In the genomic region with DNA sequence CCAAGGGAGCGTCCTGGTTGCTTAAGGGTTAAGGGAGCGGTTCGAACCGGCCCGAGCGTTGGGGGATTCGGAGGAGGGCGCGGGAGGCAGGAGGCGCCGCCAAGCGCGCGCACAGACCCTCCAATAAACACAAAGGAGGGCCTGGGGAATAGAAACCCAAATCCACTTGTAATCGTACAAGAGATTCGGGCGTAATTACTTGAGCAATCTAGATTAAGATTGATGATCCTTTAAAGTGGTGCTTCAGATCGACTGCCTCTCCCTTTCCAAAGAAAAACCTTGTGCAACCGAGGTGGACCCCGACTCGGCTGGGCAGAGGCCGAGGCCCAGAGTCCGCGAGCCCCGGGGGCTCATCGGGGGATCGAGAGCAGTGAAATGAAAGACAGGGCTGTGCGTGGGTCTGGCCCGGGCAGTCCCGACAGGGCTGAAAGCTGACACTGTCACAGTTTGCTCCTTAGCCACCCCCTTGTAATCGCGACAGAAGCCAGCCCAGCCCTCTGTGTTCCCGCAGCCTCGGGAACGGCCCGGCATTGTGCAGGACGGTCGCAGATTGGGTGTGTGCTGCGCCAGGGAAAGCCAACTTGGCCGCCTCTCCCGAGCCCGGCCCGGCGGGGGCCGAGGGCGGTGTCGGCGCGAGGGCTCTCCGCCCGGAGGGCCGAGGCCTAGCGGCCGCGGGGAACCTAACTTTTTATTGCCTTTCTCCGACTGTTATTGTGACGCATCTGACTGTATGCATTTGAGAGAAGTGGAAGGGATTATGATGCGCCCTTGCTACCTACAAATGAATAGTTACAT, we compare ENCODE assay signal across 9 cellular contexts. TPM values are rescaled to one million over a fixed set of nuclear protein-coding genes. Genes with fewer than 3 reads are reported as not detected.
DNase-seq lines count a peak whose midpoint lies in the region; ATAC-seq and TF ChIP-seq lines count a peak whose summit lies in the region.
"Had no signal": no experiment of that assay in that cellular context is flagged by ENCODE, and none has a peak within 500 bp of the region (broad histone marks: within the 10 kb centered on the region; RNA-seq: fewer than 3 reads in every experiment).

No MANE protein-coding gene starts in this region.

- peak in 1 of 2 donors; percentile 42 for TF ChIP-seq POLR2A in tibial nerve (IDR thresholded peaks at IDR 0.05)

- H3K27me3 ChIP-seq in esophagus (ENCODE audit: control insufficient read depth in 1 of 2, insufficient read depth in 2 of 2, low read length in 2 of 2) (peaks cover 0 to 6% of the 10 kb centered on the region in 2 donors), tibial nerve (no peaks in the 10 kb centered on the region)

- TF ChIP-seq EP300 in tibial nerve (IDR thresholded peaks at IDR 0.05), result peak in 1 of 2 donors; percentile 14

- peaks cover 62% of the 10 kb centered on the region for H3K27me3 Mint-ChIP-seq in activated CD4-positive, alpha-beta T cell treated with anti-CD3 and anti-CD28 coated beads for 36 hours
- peaks cover 74% of the 10 kb centered on the region for H3K27me3 Mint-ChIP-seq in mesothelial cell of epicardium (ENCODE audit: low read depth)

- ATAC-seq in activated CD4-positive, alpha-beta T cell treated with anti-CD3 and anti-CD28 coated beads for 36 hours, result no peak
- ATAC-seq in GM21737 (IDR thresholded peaks at IDR 0.05; ENCODE audit: unreplicated experiment), result no peak

- CTCF ChIA-PET in activated CD4-positive, alpha-beta T cell treated with anti-CD3 and anti-CD28 coated beads for 36 hours (lab: Charles Lee), result no interaction called here

- peak overlapping the region; percentile 28 for H3K4me3 Mint-ChIP-seq in activated CD4-positive, alpha-beta T cell treated with anti-CD3 and anti-CD28 coated beads for 36 hours
- peak overlapping the region; percentile 68 for H3K4me3 Mint-ChIP-seq in mesothelial cell of epicardium

- intact Hi-C loops in activated CD4-positive, alpha-beta T cell treated with anti-CD3 and anti-CD28 coated beads for 36 hours (cut with DNase I, micrococcal nuclease), result loop anchor here in 1 of 2 experiments (5.0 kb wide), 1 partner anchor 529 kb away; the partner anchor contains the start of gene NBEA

- WGBS in esophagus, 2 donors, result 7 to 9% methylated on average over 58 of the region's 58 CpGs
- 4 to 5% methylated on average over 52 to 58 of the region's 58 CpGs for WGBS in tibial nerve, 2 donors

- DNase-seq in activated CD4-positive, alpha-beta T cell treated with anti-CD3 and anti-CD28 coated beads for 36 hours, result no peak
- DNase-seq in activated CD4-positive, alpha-beta T cell treated with anti-CD3 and anti-CD28 coated beads for 48 hours, result no peak
- DNase-seq in mesothelial cell of epicardium (ENCODE audit: low spot score in 2 of 2, unreplicated experiment in 2 of 2), result peak; percentile 26 to 57
- peak; percentile 28 to 34 for DNase-seq in tibial nerve (ENCODE audit: low spot score in 2 of 2)
- no peak for DNase-seq in CD1c-positive myeloid dendritic cell (ENCODE audit: extremely low spot score)
- DNase-seq in epidermal melanocyte (ENCODE audit: insufficient read length, low spot score), result no peak
- DNase-seq: 8988T had no signal

- H3K4me3 ChIP-seq in esophagus (ENCODE audit: low read depth in 1 of 2, low read length in 2 of 2) (peak overlapping the region; percentile 25 to 34), tibial nerve (peak overlapping the region; percentile 26 to 75 (median 42))

- H3K27ac ChIP-seq in esophagus (ENCODE audit: low read depth in 2 of 2, low read length in 1 of 2) (peak overlapping the region; percentile 60 to 63), tibial nerve (peak overlapping the region; percentile 50 to 92 (median 81))

- POLR2A ChIA-PET in activated CD4-positive, alpha-beta T cell treated with anti-CD3 and anti-CD28 coated beads for 36 hours (lab: Charles Lee), result no interaction called here

- peaks cover 4% of the 10 kb centered on the region for H3K36me3 Mint-ChIP-seq in activated CD4-positive, alpha-beta T cell treated with anti-CD3 and anti-CD28 coated beads for 36 hours (ENCODE audit: low read depth)
- peaks cover 1% of the 10 kb centered on the region for H3K36me3 Mint-ChIP-seq in mesothelial cell of epicardium

- H3K4me1 Mint-ChIP-seq in activated CD4-positive, alpha-beta T cell treated with anti-CD3 and anti-CD28 coated beads for 36 hours, result peaks cover 16% of the 10 kb centered on the region
- peaks cover 38% of the 10 kb centered on the region for H3K4me1 Mint-ChIP-seq in mesothelial cell of epicardium

- no peak overlapping the region for H3K27ac Mint-ChIP-seq in activated CD4-positive, alpha-beta T cell treated with anti-CD3 and anti-CD28 coated beads for 36 hours
- H3K27ac Mint-ChIP-seq in mesothelial cell of epicardium, result peak overlapping the region; percentile 56

- peaks cover 5% of the 10 kb centered on the region for H3K9me3 Mint-ChIP-seq in activated CD4-positive, alpha-beta T cell treated with anti-CD3 and anti-CD28 coated beads for 36 hours (ENCODE audit: low read depth)
- no peaks in the 10 kb centered on the region for H3K9me3 Mint-ChIP-seq in mesothelial cell of epicardium

- H3K9me3 ChIP-seq in esophagus (ENCODE audit: control insufficient read depth in 2 of 2, insufficient read depth in 1 of 2, low read depth in 1 of 2, low read length in 1 of 2) (peaks cover 0 to 11% of the 10 kb centered on the region in 2 donors), tibial nerve (no peaks in the 10 kb centered on the region)

- peaks cover 0 to 12% of the 10 kb centered on the region in 2 donors for H3K4me1 ChIP-seq in esophagus (ENCODE audit: control insufficient read depth in 2 of 2, insufficient read depth in 2 of 2, low read length in 1 of 2)
- peaks cover 0 to 15% (median 0%) of the 10 kb centered on the region in 4 donors for H3K4me1 ChIP-seq in tibial nerve

- no peak for TF ChIP-seq CTCF in mesothelial cell of epicardium (IDR thresholded peaks at IDR 0.05; ENCODE audit: unreplicated experiment)
- peak in 1 of 5 experiments; percentile 24 for TF ChIP-seq CTCF in tibial nerve (IDR thresholded peaks at IDR 0.05)

- no peaks in the 10 kb centered on the region for H3K36me3 ChIP-seq in esophagus (ENCODE audit: control insufficient read depth in 2 of 2, insufficient read depth in 2 of 2, low read length in 1 of 2)
- no peaks in the 10 kb centered on the region for H3K36me3 ChIP-seq in tibial nerve

RNA-seq across cellular contexts. Expression of gene MAB21L1, which starts 5.6 kb away (rescaled TPM):
- total RNA-seq in activated CD4-positive, alpha-beta T cell treated with anti-CD3 and anti-CD28 coated beads for 36 hours, result not detected
- under 1 TPM; 0.06 to 0.13 TPM for polyA plus RNA-seq in esophagus
- total RNA-seq in mesothelial cell of epicardium (0.58 to 0.80 TPM (median 0.77 TPM) in 3 replicates), tibial nerve (10 to 100 TPM in 1 of 4 donors, 1 to 10 TPM in 3; 5.2 to 11.1 (median 7.5) TPM)

Comparison
In these comparisons a context has a peak if more than half of its experiments do, and no peak if none do; other contexts are left out.
1. DNase-seq: peak in mesothelial cell of epicardium (2 of 2) and tibial nerve (2 of 2); none in activated CD4-positive, alpha-beta T cell treated with anti-CD3 and anti-CD28 coated beads for 36 hours (single experiment), activated CD4-positive, alpha-beta T cell treated with anti-CD3 and anti-CD28 coated beads for 48 hours (single experiment), CD1c-positive myeloid dendritic cell (single experiment) and epidermal melanocyte (single experiment).